ENCODE assay signal across 8 cellular contexts in genomic region chr3:170221924-170222646, GRCh38. TPM values are rescaled to one million over a fixed set of nuclear protein-coding genes. Genes with fewer than 3 reads are reported as not detected.
DNase-seq lines count a peak whose midpoint lies in the region; ATAC-seq and TF ChIP-seq lines count a peak whose summit lies in the region.

Gene PRKCI (plus strand): TSS chr3:170222424. CDS start chr3:170222670, 246 bp downstream.

- H3K9me3 Mint-ChIP-seq in GM23338 (no peaks in the 10 kb centered on the region), natural killer cell (no peaks in the 10 kb centered on the region)

- H3K36me3 ChIP-seq in GM23338 (ENCODE audit: insufficient read depth), result no peaks in the 10 kb centered on the region

- TF ChIP-seq POLR2A in Raji (IDR thresholded peaks at IDR 0.05; ENCODE audit: insufficient read depth, low read depth, low read length), result peak; percentile 76

- TF ChIP-seq CTCF in GM23338 (conservative IDR thresholded peaks at IDR 0.05; ENCODE audit: low read depth in 2 of 2) (no peak), LNCaP clone FGC (IDR thresholded peaks at IDR 0.05; ENCODE audit: control insufficient read depth, extremely low read depth, insufficient read depth) (no peak), natural killer cell (IDR thresholded peaks at IDR 0.05) (no peak)

- H3K4me3 ChIP-seq in GM23338 (peak within 1 kb of the TSS; percentile 87), LNCaP clone FGC (ENCODE audit: low read depth, low read length) (peak within 1 kb of the TSS; percentile 92)

- H3F3A ChIP-seq in GM23338 (replicated peaks; ENCODE audit: low read depth), result no peaks in the 10 kb centered on the region; the same call in 1 of the 2 replicates

- intact Hi-C loops in natural killer cell (cut with micrococcal nuclease), result loop anchor here (2.0 kb wide), 1 partner anchor 41 kb away; the partner anchor contains the start of gene PHC3

- peak within 1 kb of the TSS; percentile 84; the same call in 1 of the 2 replicates for H3K27ac ChIP-seq in GM23338 (ENCODE audit: low read depth)

- H3K4me1 ChIP-seq in GM23338 (ENCODE audit: insufficient read depth), result peaks cover 30% of the 10 kb centered on the region

- peak within 1 kb of the TSS; percentile 0 for H2AFZ ChIP-seq in GM23338

- H3K27me3 ChIP-seq in GM23338 (ENCODE audit: insufficient read depth), result no peaks in the 10 kb centered on the region

- H3K27me3 Mint-ChIP-seq in GM23338 (ENCODE audit: insufficient read depth, low read depth, poor library complexity) (peaks cover 6% of the 10 kb centered on the region), natural killer cell (ENCODE audit: low read depth in 2 of 2) (peaks cover 0 to 11% of the 10 kb centered on the region in 2 donors)

- ATAC-seq in GM23338, result peak; percentile 95
- peak; percentile 91 to 95 (median 92) for ATAC-seq in natural killer cell

- H3K4me1 Mint-ChIP-seq in GM23338 (peaks cover 29% of the 10 kb centered on the region), natural killer cell (peaks cover 16 to 17% of the 10 kb centered on the region in 2 donors)

- peak within 1 kb of the TSS; percentile 97 for H3K4me3 Mint-ChIP-seq in GM23338
- peak within 1 kb of the TSS; percentile 94 for H3K4me3 Mint-ChIP-seq in natural killer cell

- H3K9me2 ChIP-seq in GM23338 (ENCODE audit: insufficient read depth), result no peaks in the 10 kb centered on the region

- H3K4me2 ChIP-seq in GM23338, result peak within 1 kb of the TSS; percentile 91

- DNase-seq in Daoy (ENCODE audit: low read depth) (peak; percentile 99), GM23338 (ENCODE audit: low spot score) (peak; percentile 99), LNCaP clone FGC (ENCODE audit: low read depth) (peak; percentile 94), fibroblast of peridontal ligament (ENCODE audit: extremely low read depth) (peak; percentile 97), natural killer cell (peak; percentile 65)
- DNase-seq in activated T-helper 9 cell treated with anti-CD3 and anti-CD28 coated beads, Interleukin-2, amount 50 U/mL, for 16 hours (ENCODE audit: low read depth), result peak; percentile 82
- peak; percentile 88 for DNase-seq in stimulated activated naive CD4-positive, alpha-beta T cell treated with Interleukin-2 at 50 U/mL for 16 hours (lab: John Stamatoyannopoulos, UW)

- H3K27ac Mint-ChIP-seq in GM23338 (peak within 1 kb of the TSS; percentile 100), natural killer cell (peak within 1 kb of the TSS; percentile 74 to 89)

- peaks cover 16% of the 10 kb centered on the region; the same call in 1 of the 2 replicates for H4K20me1 ChIP-seq in GM23338 (replicated peaks; ENCODE audit: insufficient read depth)

- peaks cover 43% of the 10 kb centered on the region for H3K79me2 ChIP-seq in GM23338 (replicated peaks; ENCODE audit: insufficient read depth)

- no peaks in the 10 kb centered on the region; the same call in 2 of the 3 replicates for H3K36me3 Mint-ChIP-seq in GM23338 (ENCODE audit: low read depth)
- no peaks in the 10 kb centered on the region for H3K36me3 Mint-ChIP-seq in natural killer cell

TF ChIP-seq in GM23338, 12 proteins besides CTCF, POLR2A, EP300 and RAD21:
- TF ChIP-seq ETS1 (IDR thresholded peaks at IDR 0.05), result peak; percentile 88
- TF ChIP-seq POLR2AphosphoS5 (IDR thresholded peaks at IDR 0.05; ENCODE audit: low read depth), result peak; percentile 85
- no peak for TF ChIP-seq REST (IDR thresholded peaks at IDR 0.05; ENCODE audit: unreplicated experiment)
- TF ChIP-seq ZNF331 (CRISPR knock-in tag; IDR thresholded peaks at IDR 0.05; ENCODE audit: low read depth), result no peak
- TF ChIP-seq STAT1 (IDR thresholded peaks at IDR 0.05; ENCODE audit: unreplicated experiment), result no peak
- TF ChIP-seq ZNF114 (CRISPR knock-in tag; IDR thresholded peaks at IDR 0.05), result no peak
- no peak for TF ChIP-seq JUNB (IDR thresholded peaks at IDR 0.05; ENCODE audit: unreplicated experiment)

RNA-seq across cellular contexts. Expression of gene PRKCI, which starts in this region (rescaled TPM):
- total RNA-seq in Daoy (2014; rRNA removed; shearing (Covaris generic)), result 38.5 and 46.1 TPM in 2 replicates
- 119 and 124 TPM in 2 replicates for total RNA-seq in GM23338 (2014; rRNA removed; shearing (Covaris generic))
- polyA plus RNA-seq in GM23338 (2016; fragmentation: Nextera tagmentation; extraction: Ambion mirVana), result 47.5 and 58.0 TPM in 2 replicates
- 10 to 100 TPM in 2 of 3 donors, 1 to 10 TPM in 1; 8.4 to 14.4 (median 11.1) TPM for total RNA-seq in natural killer cell

Comparison
In these comparisons a context has a peak if more than half of its experiments do, and no peak if none do; other contexts are left out.
1. Peak in every context shown above with its lines: DNase-seq, ATAC-seq, H3K4me3 ChIP-seq and H3K27ac ChIP-seq.